In genomic region chr14:63204407-63205280, GRCh38 we compare ENCODE assay signal across 8 cellular contexts. TPM values are rescaled to one million over a fixed set of nuclear protein-coding genes. Genes with fewer than 3 reads are reported as not detected.
DNase-seq lines count a peak whose midpoint lies in the region; ATAC-seq and TF ChIP-seq lines count a peak whose summit lies in the region.
"Had no signal": no experiment of that assay in that cellular context is flagged by ENCODE, and none has a peak within 500 bp of the region (broad histone marks: within the 10 kb centered on the region; RNA-seq: fewer than 3 reads in every experiment).

Gene RHOJ, plus strand, starts transcription at chr14:63204443. Its CDS starts 427 bp downstream, at chr14:63204870.

- peak; percentile 21 for TF ChIP-seq CTCF in type B pancreatic cell (conservative IDR thresholded peaks at IDR 0.05)

- no peaks in the 10 kb centered on the region for H3K9me3 Mint-ChIP-seq in type B pancreatic cell
- H3K9me3 Mint-ChIP-seq: activated naive CD8-positive, alpha-beta T cell treated with anti-CD3 and anti-CD28 coated beads, Interleukin-2, amount 10 ng/mL, durations not matched to agents 7 days and 5 days had no signal

- no peak for ATAC-seq in GM19395 (IDR thresholded peaks at IDR 0.05; ENCODE audit: unreplicated experiment)

- H3K4me3 Mint-ChIP-seq in type B pancreatic cell: no peak within 1 kb of the TSS
- H3K4me3 Mint-ChIP-seq: activated naive CD8-positive, alpha-beta T cell treated with anti-CD3 and anti-CD28 coated beads, Interleukin-2, amount 10 ng/mL, durations not matched to agents 7 days and 5 days had no signal

- H3K27me3 Mint-ChIP-seq in type B pancreatic cell: peaks cover 6% of the 10 kb centered on the region

- no peak within 1 kb of the TSS for H3K27ac Mint-ChIP-seq in type B pancreatic cell
- H3K27ac Mint-ChIP-seq: activated naive CD8-positive, alpha-beta T cell treated with anti-CD3 and anti-CD28 coated beads, Interleukin-2, amount 10 ng/mL, durations not matched to agents 7 days and 5 days had no signal

- H3K36me3 Mint-ChIP-seq in type B pancreatic cell: no peaks in the 10 kb centered on the region
- H3K36me3 Mint-ChIP-seq: activated naive CD8-positive, alpha-beta T cell treated with anti-CD3 and anti-CD28 coated beads, Interleukin-2, amount 10 ng/mL, durations not matched to agents 7 days and 5 days had no signal

- DNase-seq in NCI-H2107 treated with DMSO at 0.1 percent for 48 hours (lab: John Stamatoyannopoulos, UW; ENCODE audit: unreplicated experiment): peak; percentile 75
- DNase-seq in dermis microvascular lymphatic vessel endothelial cell (ENCODE audit: low read depth in 2 of 2): peak in 1 of 2 donors; percentile 52
- DNase-seq in lung microvascular endothelial cell (ENCODE audit: low read depth in 2 of 2): peak; percentile 41 to 53
- DNase-seq in type B pancreatic cell (ENCODE audit: extremely low spot score, unreplicated experiment): no peak
- no peak for DNase-seq in NK-92 (lab: John Stamatoyannopoulos, UW; ENCODE audit: unreplicated experiment)
- DNase-seq in activated CD8-positive, alpha-beta memory T cell treated with anti-CD3 and anti-CD28 coated beads for 24 hours: no peak
- DNase-seq: activated naive CD8-positive, alpha-beta T cell treated with anti-CD3 and anti-CD28 coated beads, Interleukin-2, amount 10 ng/mL, durations not matched to agents 7 days and 5 days had no signal

- H3K4me1 Mint-ChIP-seq in type B pancreatic cell (ENCODE audit: unreplicated experiment): no peaks in the 10 kb centered on the region
- H3K4me1 Mint-ChIP-seq: activated naive CD8-positive, alpha-beta T cell treated with anti-CD3 and anti-CD28 coated beads, Interleukin-2, amount 10 ng/mL, durations not matched to agents 7 days and 5 days had no signal

RNA-seq across cellular contexts. Expression of gene RHOJ, which starts in this region (rescaled TPM):
- 65.9 and 163 TPM in 2 replicates for total RNA-seq in dermis microvascular lymphatic vessel endothelial cell
- 58.0 and 78.2 TPM in 2 replicates for total RNA-seq in lung microvascular endothelial cell
- total RNA-seq in type B pancreatic cell (ENCODE audit: low replicate concordance): 0.17 and 16.3 TPM in 2 replicates
- total RNA-seq: activated naive CD8-positive, alpha-beta T cell treated with anti-CD3 and anti-CD28 coated beads, Interleukin-2, amount 10 ng/mL, durations not matched to agents 7 days and 5 days had no signal

Comparison
In these comparisons a context has a peak if more than half of its experiments do, and no peak if none do; other contexts are left out.
1. DNase-seq: peak in NCI-H2107 treated with DMSO at 0.1 percent for 48 hours (single experiment) and lung microvascular endothelial cell (2 of 2); none in type B pancreatic cell (single experiment), NK-92 (single experiment) and activated CD8-positive, alpha-beta memory T cell treated with anti-CD3 and anti-CD28 coated beads for 24 hours (single experiment).